ENCODE assay signal across 10 cellular contexts in the genomic region with DNA sequence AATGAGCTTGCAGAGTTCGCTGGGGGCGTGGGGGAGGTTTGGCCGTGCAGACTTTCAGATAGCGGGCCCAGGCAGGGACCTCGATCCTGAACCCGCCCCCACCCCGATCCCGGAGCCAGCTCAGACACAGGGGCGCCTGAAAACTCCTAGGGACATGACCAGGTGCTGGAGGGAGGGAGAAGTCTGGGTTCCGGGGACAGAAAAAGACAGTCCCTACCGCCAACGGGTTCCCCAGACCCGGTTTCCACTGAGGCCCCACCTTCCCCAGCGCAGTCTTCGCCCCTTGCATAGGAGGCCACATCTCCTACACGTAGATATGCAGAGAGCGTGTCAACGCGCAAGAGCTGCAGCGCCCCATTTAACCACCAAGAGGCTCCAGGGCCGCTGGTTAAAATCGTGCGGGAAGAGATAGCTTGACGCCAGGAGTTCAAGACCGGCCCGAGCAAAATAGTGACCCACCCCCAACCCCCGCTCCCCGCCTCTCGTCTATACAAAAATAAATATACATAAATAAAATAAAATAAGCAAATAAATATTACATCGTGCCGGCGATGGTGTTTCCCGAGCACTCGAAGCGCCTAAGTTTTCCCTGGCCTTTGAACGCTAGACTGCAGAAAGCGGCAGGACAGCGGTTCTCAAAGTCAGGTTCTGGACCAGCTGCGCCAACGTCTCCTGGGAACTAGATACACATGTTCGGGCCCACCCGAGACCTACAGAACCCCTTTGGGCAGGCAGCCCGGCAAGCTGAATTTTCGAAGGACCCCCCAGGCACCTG. TPM values are rescaled to one million over a fixed set of nuclear protein-coding genes. Genes with fewer than 3 reads are reported as not detected.
DNase-seq lines count a peak whose midpoint lies in the region; ATAC-seq, FAIRE-seq and TF ChIP-seq lines count a peak whose summit lies in the region.
"Had no signal": no experiment of that assay in that cellular context is flagged by ENCODE, and none has a peak within 500 bp of the region (broad histone marks: within the 10 kb centered on the region; RNA-seq: fewer than 3 reads in every experiment).

No MANE protein-coding gene starts in this region.

- H3K9me3 ChIP-seq in iPS-18a (ENCODE audit: control insufficient read depth, low read depth, low read length) (no peaks in the 10 kb centered on the region), skeletal muscle satellite cell (replicated peaks; ENCODE audit: low read length) (no peaks in the 10 kb centered on the region)

- H3K27me3 Mint-ChIP-seq in activated naive CD8-positive, alpha-beta T cell treated with anti-CD3 and anti-CD28 coated beads, Interleukin-2, amount 50 U/mL, for 24 hours = peaks cover 69% of the 10 kb centered on the region
- H3K27me3 Mint-ChIP-seq in stimulated activated naive CD8-positive, alpha-beta T cell treated with anti-CD3 and anti-CD28 coated beads, Interleukin-15, amount 100 ng/mL, for 72 hours = peaks cover 92% of the 10 kb centered on the region

- 0 out of 3 replicates have a peak, but pooled peaks have one; percentile 4 for TF ChIP-seq CTCF in GM12872 (IDR thresholded peaks at IDR 0.05; ENCODE audit: insufficient read depth, low read depth, low read length)

- no peak overlapping the region for H3K9ac ChIP-seq in iPS-18a (ENCODE audit: low read length)
- H3K9ac ChIP-seq in skeletal muscle satellite cell (ENCODE audit: low read depth, low read length) = peak overlapping the region; percentile 71

- H3K27me3 ChIP-seq in iPS-18a (ENCODE audit: control insufficient read depth, insufficient read depth, low read length) (peaks cover 65% of the 10 kb centered on the region), skeletal muscle satellite cell (ENCODE audit: control insufficient read depth, insufficient read depth, low read length) (peaks cover 4% of the 10 kb centered on the region)

- H3K27ac Mint-ChIP-seq in activated naive CD8-positive, alpha-beta T cell treated with anti-CD3 and anti-CD28 coated beads, Interleukin-2, amount 50 U/mL, for 24 hours = no peak overlapping the region
- no peak overlapping the region for H3K27ac Mint-ChIP-seq in stimulated activated naive CD8-positive, alpha-beta T cell treated with anti-CD3 and anti-CD28 coated beads, Interleukin-15, amount 100 ng/mL, for 72 hours

- H3K4me2 ChIP-seq in skeletal muscle satellite cell (ENCODE audit: low read length) = peak overlapping the region; percentile 90

- DNase-seq in activated naive CD8-positive, alpha-beta T cell treated with anti-CD3 and anti-CD28 coated beads, Interleukin-2, amount 50 U/mL, for 24 hours = no peak
- DNase-seq in stimulated activated naive CD8-positive, alpha-beta T cell treated with anti-CD3 and anti-CD28 coated beads, Interleukin-15, amount 100 ng/mL, for 72 hours = no peak
- DNase-seq in urothelium cell line (ENCODE audit: low spot score) = no peak

- no peak overlapping the region for H3K27ac ChIP-seq in iPS-18a (ENCODE audit: low read length)

- peaks cover 14% of the 10 kb centered on the region for H3K4me1 Mint-ChIP-seq in activated naive CD8-positive, alpha-beta T cell treated with anti-CD3 and anti-CD28 coated beads, Interleukin-2, amount 50 U/mL, for 24 hours
- H3K4me1 Mint-ChIP-seq in stimulated activated naive CD8-positive, alpha-beta T cell treated with anti-CD3 and anti-CD28 coated beads, Interleukin-15, amount 100 ng/mL, for 72 hours = peaks cover 33% of the 10 kb centered on the region

- H3K36me3 Mint-ChIP-seq in activated naive CD8-positive, alpha-beta T cell treated with anti-CD3 and anti-CD28 coated beads, Interleukin-2, amount 50 U/mL, for 24 hours (ENCODE audit: low read depth) = no peaks in the 10 kb centered on the region

- H3K36me3 ChIP-seq in iPS-18a (ENCODE audit: control insufficient read depth, low read depth, low read length) = no peaks in the 10 kb centered on the region
- no peaks in the 10 kb centered on the region for H3K36me3 ChIP-seq in skeletal muscle satellite cell (ENCODE audit: insufficient read depth, low read length)

- peak overlapping the region; percentile 54 for H3K4me3 Mint-ChIP-seq in activated naive CD8-positive, alpha-beta T cell treated with anti-CD3 and anti-CD28 coated beads, Interleukin-2, amount 50 U/mL, for 24 hours
- H3K4me3 Mint-ChIP-seq in stimulated activated naive CD8-positive, alpha-beta T cell treated with anti-CD3 and anti-CD28 coated beads, Interleukin-15, amount 100 ng/mL, for 72 hours = peak overlapping the region in 1 of 2 donors; percentile 72

- FAIRE-seq in urothelium cell line (lab: Jason Lieb, UNC) = no peak

- H3K4me1 ChIP-seq in iPS-18a (ENCODE audit: control insufficient read depth, low read depth, low read length) = peaks cover 11% of the 10 kb centered on the region
- H3K4me1 ChIP-seq in skeletal muscle satellite cell (ENCODE audit: control insufficient read depth, insufficient read depth, low read length) = peaks cover 22% of the 10 kb centered on the region

- no peak for ATAC-seq in activated naive CD8-positive, alpha-beta T cell treated with anti-CD3 and anti-CD28 coated beads, Interleukin-2, amount 50 U/mL, for 24 hours
- no peak for ATAC-seq in stimulated activated naive CD8-positive, alpha-beta T cell treated with anti-CD3 and anti-CD28 coated beads, Interleukin-15, amount 100 ng/mL, for 72 hours
- ATAC-seq in HG02840 (IDR thresholded peaks at IDR 0.05; ENCODE audit: low FRiP score, unreplicated experiment) (no peak), HG02623 (IDR thresholded peaks at IDR 0.05; ENCODE audit: unreplicated experiment) (no peak)

- H3K9me3 Mint-ChIP-seq in activated naive CD8-positive, alpha-beta T cell treated with anti-CD3 and anti-CD28 coated beads, Interleukin-2, amount 50 U/mL, for 24 hours = no peaks in the 10 kb centered on the region
- H3K9me3 Mint-ChIP-seq in stimulated activated naive CD8-positive, alpha-beta T cell treated with anti-CD3 and anti-CD28 coated beads, Interleukin-15, amount 100 ng/mL, for 72 hours = no peaks in the 10 kb centered on the region

- H3K4me3 ChIP-seq in iPS-18a (ENCODE audit: low read length) (peak overlapping the region; percentile 58), skeletal muscle satellite cell (ENCODE audit: low read length) (peak overlapping the region; percentile 69)

RNA-seq across cellular contexts. Expression of a gene that starts 8.3 kb away (rescaled TPM):
- total RNA-seq in skeletal muscle satellite cell (2012; rRNA removed) = 10.3 and 21.3 TPM in 2 replicates
- total RNA-seq: T-helper 1 cell treated with Interleukin-12 subunit alpha and Interleukin-12 subunit beta and Interleukin-4 antibody, amounts not matched to agents 30 ng/mL and 1 ng/mL, for 36 hours had no signal

RNA-seq across cellular contexts. Expression of a gene that starts 23.7 kb away (rescaled TPM):
- under 0.01 TPM in 1 of 2 replicates, not detected in the other for total RNA-seq in skeletal muscle satellite cell (2012; rRNA removed)
- total RNA-seq: dermis microvascular lymphatic vessel endothelial cell; T-helper 1 cell treated with Interleukin-12 subunit alpha and Interleukin-12 subunit beta and Interleukin-4 antibody, amounts not matched to agents 30 ng/mL and 1 ng/mL, for 36 hours had no signal

RNA-seq across cellular contexts. Expression of a gene that starts 58.2 kb away (rescaled TPM):
- 47.7 and 51.3 TPM in 2 replicates for total RNA-seq in skeletal muscle satellite cell (2012; rRNA removed)
